In the genomic region with DNA sequence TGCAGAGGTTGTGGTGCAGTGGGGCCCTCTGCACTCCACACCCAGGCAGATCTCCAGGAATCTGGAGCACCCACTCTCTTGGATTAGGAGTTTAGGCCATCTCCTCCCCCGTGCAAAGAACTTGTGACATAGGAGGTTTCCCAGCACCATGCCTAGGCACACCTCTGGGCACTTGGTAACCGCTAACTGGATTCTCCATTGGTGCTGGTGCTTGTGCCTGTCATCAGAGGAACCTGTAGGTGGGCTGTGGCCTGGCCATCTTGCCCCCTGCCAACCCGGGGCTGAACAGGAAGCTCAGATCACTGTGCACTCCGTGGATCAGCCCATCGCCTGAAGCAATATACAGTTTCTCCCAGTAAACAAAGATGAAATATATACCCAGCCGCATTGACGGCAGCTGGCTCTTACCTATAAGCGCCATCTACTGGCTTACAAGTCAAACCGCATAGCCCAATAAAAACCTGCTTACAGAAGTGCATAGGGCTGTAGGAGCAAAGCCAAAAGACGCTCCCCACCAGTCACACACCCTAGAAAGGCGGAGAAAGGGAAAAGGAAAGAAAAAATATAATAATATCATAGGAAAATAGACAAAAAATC, we compare ENCODE assay signal across 9 cellular contexts. TPM values are rescaled to one million over a fixed set of nuclear protein-coding genes. Genes with fewer than 3 reads are reported as not detected.
DNase-seq lines count a peak whose midpoint lies in the region; ATAC-seq and TF ChIP-seq lines count a peak whose summit lies in the region.
"Had no signal": no experiment of that assay in that cellular context is flagged by ENCODE, and none has a peak within 500 bp of the region (broad histone marks: within the 10 kb centered on the region; RNA-seq: fewer than 3 reads in every experiment).

No MANE protein-coding gene starts in this region.

- intact Hi-C loops in heart right ventricle (cut with DNase I) (no loop called here), left ventricle myocardium superior (cut with micrococcal nuclease) (no loop called here), esophagus squamous epithelium (cut with DNase I) (no loop called here), thyroid gland (cut with DNase I) (no loop called here)

- H3K4me1 ChIP-seq in heart right ventricle (no peaks in the 10 kb centered on the region), esophagus squamous epithelium (peaks cover 0 to 9% (median 0%) of the 10 kb centered on the region in 3 donors), thyroid gland (no peaks in the 10 kb centered on the region)

- in situ Hi-C loops in KBM-7 (cut with MboI; ENCODE audit: low pct_unique_long_range_greater_than_20kb, low sequenced_read_pairs), result no loop called here

- H3K36me3 Mint-ChIP-seq in T-helper 2 cell treated with Interferon-gamma antibody and Interleukin-4, amounts not matched to agents 5 μg/mL and 100 μg/mL, for 36 hours (ENCODE audit: low read depth), result no peaks in the 10 kb centered on the region

- DNase-seq in heart right ventricle (no peak), left ventricle myocardium superior (no peak), KBM-7 (peak; percentile 45), RWPE1 (ENCODE audit: low spot score) (no peak), esophagus squamous epithelium (lab: John Stamatoyannopoulos, UW) (no peak), thyroid gland (peak; percentile 8 to 9)
- DNase-seq in T-helper 2 cell treated with Interferon-gamma antibody and Interleukin-4, amounts not matched to agents 5 μg/mL and 100 μg/mL, for 36 hours (ENCODE audit: low spot score), result no peak

- WGBS in heart right ventricle, 2 donors, result 23 to 31% methylated on average over 11 of the region's 11 CpGs
- WGBS in esophagus squamous epithelium, 2 donors, result 14% methylated on average over 8 of the region's 11 CpGs; no CpG with 5 or more reads in 1 of the 2 donors
- WGBS in thyroid gland, 2 donors, result 44% methylated on average over 5 to 7 of the region's 11 CpGs

- POLR2A ChIA-PET in RWPE1 (lab: Yijun Ruan, JAX; ENCODE audit: low non-redundant PET), result no interaction called here

- H3K4me1 Mint-ChIP-seq in T-helper 2 cell treated with Interferon-gamma antibody and Interleukin-4, amounts not matched to agents 5 μg/mL and 100 μg/mL, for 36 hours (ENCODE audit: low read depth), result no peaks in the 10 kb centered on the region

- CTCF ChIA-PET in RWPE1 (lab: Yijun Ruan, JAX), result no interaction called here

- H3K4me3 Mint-ChIP-seq in T-helper 2 cell treated with Interferon-gamma antibody and Interleukin-4, amounts not matched to agents 5 μg/mL and 100 μg/mL, for 36 hours, result no peak overlapping the region

- H3K27ac ChIP-seq in heart right ventricle, result no peak overlapping the region
- H3K27ac ChIP-seq in RWPE1, result peak overlapping the region; percentile 34; the same call in 1 of the 2 replicates
- peak overlapping the region; percentile 54 to 83 (median 63) for H3K27ac ChIP-seq in esophagus squamous epithelium
- no peak overlapping the region for H3K27ac ChIP-seq in thyroid gland

- no peaks in the 10 kb centered on the region for H3K9me3 ChIP-seq in heart right ventricle
- H3K9me3 ChIP-seq in esophagus squamous epithelium, result peaks cover 0 to 4% (median 0%) of the 10 kb centered on the region in 3 donors
- H3K9me3 ChIP-seq in thyroid gland, result no peaks in the 10 kb centered on the region

- H3K4me3 ChIP-seq in heart right ventricle (no peak overlapping the region), esophagus squamous epithelium (no peak overlapping the region), thyroid gland (replicated peaks in 1 of 3) (no peak overlapping the region)

- H3K27me3 Mint-ChIP-seq in T-helper 2 cell treated with Interferon-gamma antibody and Interleukin-4, amounts not matched to agents 5 μg/mL and 100 μg/mL, for 36 hours (ENCODE audit: low read depth), result peaks cover 17% of the 10 kb centered on the region

- ATAC-seq in heart right ventricle, result no peak
- ATAC-seq in left ventricle myocardium superior, result no peak
- peak; percentile 91 for ATAC-seq in GM21576 (IDR thresholded peaks at IDR 0.05; ENCODE audit: unreplicated experiment)

- H3K36me3 ChIP-seq in heart right ventricle (no peaks in the 10 kb centered on the region), esophagus squamous epithelium (no peaks in the 10 kb centered on the region), thyroid gland (no peaks in the 10 kb centered on the region)

- no peaks in the 10 kb centered on the region for H3K9me3 Mint-ChIP-seq in T-helper 2 cell treated with Interferon-gamma antibody and Interleukin-4, amounts not matched to agents 5 μg/mL and 100 μg/mL, for 36 hours

- TF ChIP-seq POLR2A in esophagus squamous epithelium (IDR thresholded peaks at IDR 0.05) (no peak), thyroid gland (IDR thresholded peaks at IDR 0.05) (no peak)

- H3K27me3 ChIP-seq in heart right ventricle (peaks cover 0 to 58% (median 0%) of the 10 kb centered on the region in 7 donors), esophagus squamous epithelium (no peaks in the 10 kb centered on the region), thyroid gland (no peaks in the 10 kb centered on the region)

- H3K27ac Mint-ChIP-seq in T-helper 2 cell treated with Interferon-gamma antibody and Interleukin-4, amounts not matched to agents 5 μg/mL and 100 μg/mL, for 36 hours, result no peak overlapping the region

- TF ChIP-seq CTCF in heart right ventricle (IDR thresholded peaks at IDR 0.05) (peak in 8 of 9 donors; percentile 7 to 58 (median 33)), RWPE1 (conservative IDR thresholded peaks at IDR 0.05; ENCODE audit: low read depth) (no peak), esophagus squamous epithelium (IDR thresholded peaks at IDR 0.05) (peak; percentile 19 to 58 (median 43)), thyroid gland (IDR thresholded peaks at IDR 0.05) (peak in 4 of 6 experiments; percentile 13 to 48 (median 32))

RNA-seq across cellular contexts. Expression of gene TEX13B, which starts 19.1 kb away (rescaled TPM):
- total RNA-seq in heart right ventricle (not detected), left ventricle myocardium superior (not detected), esophagus squamous epithelium (not detected), thyroid gland (not detected)
- polyA plus RNA-seq in heart right ventricle, result not detected
- total RNA-seq: temporal lobe had no signal

RNA-seq across cellular contexts. Expression of gene VSIG1, which starts 43.5 kb away (rescaled TPM):
- total RNA-seq in heart right ventricle (under 1 TPM in 3 of 10 donors, not detected in 7; 0.09 to 0.46 (median 0.16) TPM), left ventricle myocardium superior (not detected), esophagus squamous epithelium (under 1 TPM in 2 of 4 donors, not detected in 2; 0.19 to 0.35 TPM), thyroid gland (1 to 10 TPM in 1 of 4 donors, under 1 TPM in 2, not detected in 1; 0.20 to 6.2 (median 0.33) TPM)
- polyA plus RNA-seq in heart right ventricle, result under 1 TPM in 1 of 2 donors, not detected in 1; 0.03 TPM

Comparison
In these comparisons a context has a peak if more than half of its experiments do, and no peak if none do; other contexts are left out.
1. DNase-seq: peak in KBM-7 (single experiment) and thyroid gland (2 of 2); none in heart right ventricle (0 of 2), left ventricle myocardium superior (single experiment), RWPE1 (single experiment), esophagus squamous epithelium (single experiment) and T-helper 2 cell treated with Interferon-gamma antibody and Interleukin-4, amounts not matched to agents 5 μg/mL and 100 μg/mL, for 36 hours (single experiment).
2. H3K27ac ChIP-seq: peak in RWPE1 (single experiment) and esophagus squamous epithelium (4 of 4); none in heart right ventricle (0 of 10) and thyroid gland (0 of 3).